ENCODE assay signal across 12 cellular contexts in the genomic region with DNA sequence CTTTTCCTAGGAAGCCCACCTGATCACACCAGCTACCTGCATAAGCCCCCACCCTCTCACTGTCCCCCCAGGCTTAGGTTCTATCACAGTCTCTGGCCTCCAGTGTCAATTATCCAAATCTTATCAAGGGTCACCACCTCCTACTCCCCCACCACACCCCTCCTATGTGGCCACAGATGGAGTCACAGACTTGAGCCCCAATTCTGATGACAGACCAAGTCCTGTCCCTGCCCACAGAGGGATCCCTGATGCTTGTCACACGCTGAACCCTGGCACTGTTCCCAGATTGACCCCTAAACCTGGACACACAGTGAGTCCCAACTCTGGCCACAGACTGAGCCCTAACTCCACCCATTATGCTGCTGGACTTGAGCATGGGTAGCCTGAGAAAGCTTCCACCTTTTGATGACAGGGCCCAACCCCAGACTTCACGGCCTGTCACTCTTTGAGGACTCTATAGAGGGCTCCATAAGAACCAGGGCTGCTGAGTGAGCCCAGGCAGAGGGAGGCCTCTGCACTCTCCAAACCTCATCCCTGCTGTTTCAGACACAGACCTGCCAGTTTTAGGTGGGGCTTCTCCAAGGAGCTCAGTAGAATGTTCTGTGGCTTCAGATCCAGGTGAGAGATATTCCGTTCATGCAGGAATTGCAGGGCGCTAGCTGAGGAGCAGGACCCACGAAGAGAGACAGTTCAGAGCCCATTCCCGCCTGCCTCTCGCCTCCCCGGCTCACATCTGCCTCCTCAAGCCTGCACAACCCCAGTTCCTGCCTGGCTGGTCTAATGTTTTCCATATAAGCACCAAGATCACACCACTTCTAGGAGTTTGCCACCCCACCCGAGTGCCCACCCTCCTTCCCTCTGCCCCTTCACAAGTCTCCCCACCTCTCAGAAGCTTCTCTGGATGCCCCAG. TPM values are rescaled to one million over a fixed set of nuclear protein-coding genes. Genes with fewer than 3 reads are reported as not detected.
A peak's percentile ranks its signal among the peaks of the same experiment; 100 is the strongest.
DNase-seq lines count a peak whose midpoint lies in the region; ATAC-seq, FAIRE-seq and TF ChIP-seq lines count a peak whose summit lies in the region.
"Had no signal": no experiment of that assay in that cellular context is flagged by ENCODE, and none has a peak within 500 bp of the region (broad histone marks: within the 10 kb centered on the region; RNA-seq: fewer than 3 reads in every experiment).

No MANE protein-coding gene starts in this region.

- TF ChIP-seq RAD21 in A549 (conservative IDR thresholded peaks at IDR 0.05 in 1 of 2, IDR thresholded peaks at IDR 0.05 in 1 of 2) = no peak

- peak overlapping the region; percentile 84 for H3K4me3 Mint-ChIP-seq in Caco-2 (ENCODE audit: unreplicated experiment)
- H3K4me3 Mint-ChIP-seq in activated CD8-positive, alpha-beta T cell treated with anti-CD3 and anti-CD28 coated beads for 36 hours = peak overlapping the region; percentile 90

- peaks cover 13% of the 10 kb centered on the region for H3K4me1 ChIP-seq in A549
- H3K4me1 ChIP-seq in Caco-2 = peaks cover 13% of the 10 kb centered on the region

- peaks cover 6% of the 10 kb centered on the region for H3K4me1 Mint-ChIP-seq in Caco-2 (ENCODE audit: low read depth, unreplicated experiment)
- H3K4me1 Mint-ChIP-seq in activated CD8-positive, alpha-beta T cell treated with anti-CD3 and anti-CD28 coated beads for 36 hours (ENCODE audit: low read depth) = peaks cover 42% of the 10 kb centered on the region

- H3K9me3 Mint-ChIP-seq in Caco-2 (ENCODE audit: unreplicated experiment) = no peaks in the 10 kb centered on the region
- H3K9me3 Mint-ChIP-seq in activated CD8-positive, alpha-beta T cell treated with anti-CD3 and anti-CD28 coated beads for 36 hours = no peaks in the 10 kb centered on the region

- no peak for FAIRE-seq in A549 (lab: Jason Lieb, UNC)
- FAIRE-seq in GM12892 (lab: Jason Lieb, UNC) = no peak
- FAIRE-seq: pancreas had no signal

- TF ChIP-seq CTCF in A549 (IDR thresholded peaks at IDR 0.05) = no peak
- no peak for TF ChIP-seq CTCF in Caco-2 (IDR thresholded peaks at IDR 0.05; ENCODE audit: insufficient read depth in 1 of 2, low read depth in 1 of 2, low read length in 1 of 2, severe bottlenecking in 1 of 2, unreplicated experiment in 1 of 2)
- TF ChIP-seq CTCF in activated CD8-positive, alpha-beta T cell treated with anti-CD3 and anti-CD28 coated beads for 36 hours (IDR thresholded peaks at IDR 0.05) = no peak

- H3K9me3 ChIP-seq in A549 (no peaks in the 10 kb centered on the region), Caco-2 (no peaks in the 10 kb centered on the region)
- H3K9me3 ChIP-seq: left ventricle myocardium inferior, pancreas had no signal

- peaks cover 33% of the 10 kb centered on the region for H3K36me3 Mint-ChIP-seq in Caco-2 (ENCODE audit: insufficient read depth, unreplicated experiment)
- peaks cover 17% of the 10 kb centered on the region for H3K36me3 Mint-ChIP-seq in activated CD8-positive, alpha-beta T cell treated with anti-CD3 and anti-CD28 coated beads for 36 hours (ENCODE audit: low read depth)

- no peak overlapping the region for H3K27ac ChIP-seq in A549
- H3K27ac ChIP-seq: pancreas had no signal

- 91% methylated on average over 9 of the region's 9 CpGs for WGBS in A549 (ENCODE audit: missing lambda C conversion rate)

- peak overlapping the region; percentile 88; the same call in 2 of the 3 replicates for H3K4me2 ChIP-seq in A549

- H3K27me3 ChIP-seq in Caco-2 (replicated peaks; ENCODE audit: control insufficient read depth, insufficient read depth, low read length) = no peaks in the 10 kb centered on the region
- H3K27me3 ChIP-seq: pancreas had no signal

- no peak for TF ChIP-seq POLR2A in A549 (IDR thresholded peaks at IDR 0.05; ENCODE audit: low read length)
- no peak for TF ChIP-seq POLR2A in GM12892 (IDR thresholded peaks at IDR 0.05; ENCODE audit: low read depth, low read length)

- DNase-seq in A549 (ENCODE audit: low read depth in 1 of 2, low spot score in 1 of 2) = no peak
- no peak for DNase-seq in Caco-2
- no peak for DNase-seq in activated CD8-positive, alpha-beta T cell treated with anti-CD3 and anti-CD28 coated beads for 36 hours
- peak; percentile 4 for DNase-seq in hepatic stellate cell (ENCODE audit: low spot score)
- DNase-seq in posterior vena cava (ENCODE audit: low spot score) = no peak
- DNase-seq in GM12892 (ENCODE audit: insufficient read length) = no peak
- DNase-seq: left ventricle myocardium inferior, NCI-H187 treated with DMSO at 0.1 percent for 48 hours, pancreas had no signal

- H3K27ac Mint-ChIP-seq in Caco-2 (ENCODE audit: unreplicated experiment) = no peak overlapping the region
- peak overlapping the region; percentile 9 for H3K27ac Mint-ChIP-seq in activated CD8-positive, alpha-beta T cell treated with anti-CD3 and anti-CD28 coated beads for 36 hours

- no peaks in the 10 kb centered on the region for H3K27me3 Mint-ChIP-seq in Caco-2 (ENCODE audit: insufficient read depth, unreplicated experiment)
- H3K27me3 Mint-ChIP-seq in activated CD8-positive, alpha-beta T cell treated with anti-CD3 and anti-CD28 coated beads for 36 hours = no peaks in the 10 kb centered on the region

- CTCF ChIA-PET in A549 (lab: Yijun Ruan, JAX) = interaction anchor here (0.9 to 66.7 kb wide), 5 partner anchors 10 to 61 kb away, joined by 3 to 1908 read pairs (median 3); a partner anchor contains a TSS
- CTCF ChIA-PET in Caco-2 (lab: Charles Lee) = interaction anchor here (1.0 kb wide), 2 partner anchors 15 to 49 kb away, joined by 3 read pairs; a partner anchor contains a TSS
- CTCF ChIA-PET in activated CD8-positive, alpha-beta T cell treated with anti-CD3 and anti-CD28 coated beads for 36 hours (lab: Charles Lee) = interaction anchor here (1.1 to 4.7 kb wide), 5 partner anchors 42 to 207 kb away, joined by 4 to 38 read pairs (median 7); no protein-coding TSS in a partner anchor

- BruUV-seq in Caco-2 (replicated peaks; lab: Mats Ljungman, UMichigan) = no TSS peak

- no peak for TF ChIP-seq EP300 in A549 (IDR thresholded peaks at IDR 0.05)

- H3K4me3 ChIP-seq in A549 = no peak overlapping the region
- no peak overlapping the region for H3K4me3 ChIP-seq in Caco-2 (ENCODE audit: low read depth, low read length)

- ATAC-seq in A549 (no peak), HG03439 (IDR thresholded peaks at IDR 0.05; ENCODE audit: unreplicated experiment) (no peak), GM21619 (IDR thresholded peaks at IDR 0.05; ENCODE audit: unreplicated experiment) (no peak)
- no peak for ATAC-seq in activated CD8-positive, alpha-beta T cell treated with anti-CD3 and anti-CD28 coated beads for 36 hours
- ATAC-seq: pancreas had no signal

- POLR2A ChIA-PET in A549 (lab: Yijun Ruan, JAX) = no interaction called here
- POLR2A ChIA-PET in Caco-2 (lab: Charles Lee) = interaction anchor here (1.9 kb wide), 1 partner anchor 65 kb away, joined by 7 read pairs; a partner anchor contains a TSS
- POLR2A ChIA-PET in activated CD8-positive, alpha-beta T cell treated with anti-CD3 and anti-CD28 coated beads for 36 hours (lab: Charles Lee) = interaction anchor here (0.6 to 3.5 kb wide), 6 partner anchors 10 to 115 kb away, joined by 3 to 12 read pairs (median 4); no protein-coding TSS in a partner anchor

- H3K36me3 ChIP-seq in Caco-2 (ENCODE audit: control insufficient read depth, insufficient read depth, low read length) = no peaks in the 10 kb centered on the region
- H3K36me3 ChIP-seq: pancreas had no signal

- intact Hi-C loops in Caco-2 (cut with micrococcal nuclease; ENCODE audit: unreplicated experiment) = loop anchor here (5.0 kb wide), 1 partner anchor 111 kb away; no protein-coding TSS in a partner anchor
- intact Hi-C loops in activated CD8-positive, alpha-beta T cell treated with anti-CD3 and anti-CD28 coated beads for 36 hours (cut with micrococcal nuclease) = loop anchor here (5.0 kb wide), 1 partner anchor 59 kb away; a partner anchor contains a TSS
- intact Hi-C loops in posterior vena cava (cut with DNase I) = loop anchor here in 1 of 2 donors (5.0 kb wide), 1 partner anchor 59 kb away; a partner anchor contains a TSS

RNA-seq across cellular contexts. Expression of a gene that starts 1.9 kb away (rescaled TPM):
- 48.9 and 58.4 TPM in 2 replicates for polyA plus RNA-seq in A549 (2011; rRNA removed)
- polyA plus RNA-seq in A549 (2012; cell fraction: cytosol; rRNA removed) = 42.6 and 54.4 TPM in 2 replicates
- polyA plus RNA-seq in A549 (2012; cell fraction: nucleus; rRNA removed) = 338 and 363 TPM in 2 replicates
- polyA plus RNA-seq in A549 (2017; fragmentation: RNase III; extraction: RNeasy Plus Mini Kit Qiagen cat#74134 plus additional on column Dnase treatment) = 23.0 to 28.1 TPM (median 28.0 TPM) in 3 replicates
- 35.4 and 62.0 TPM in 2 replicates for polyA minus RNA-seq in A549 (2011; rRNA and poly(A)+ RNA removed)
- 28.2 and 33.4 TPM in 2 replicates for total RNA-seq in Caco-2 (2022)
- 10 to 100 TPM; 45.9 to 49.3 TPM for total RNA-seq in activated CD8-positive, alpha-beta T cell treated with anti-CD3 and anti-CD28 coated beads for 36 hours
- total RNA-seq in posterior vena cava = 10 to 100 TPM; 19.1 to 21.8 TPM
- polyA plus RNA-seq in GM12892 (2012; ENCODE audit: missing spikeins) = 25.0 TPM

RNA-seq across cellular contexts. Expression of a gene that starts 14.7 kb away (rescaled TPM):
- polyA plus RNA-seq in A549 (2011; rRNA removed) (0.05 TPM in 1 of 2 replicates, not detected in the other), A549 (2017; fragmentation: RNase III; extraction: RNeasy Plus Mini Kit Qiagen cat#74134 plus additional on column Dnase treatment) (not detected in 3 replicates)
- polyA plus RNA-seq in A549 (2012; cell fraction: cytosol; rRNA removed) = not detected in 2 replicates
- 0.08 TPM in 1 of 2 replicates, not detected in the other for polyA plus RNA-seq in A549 (2012; cell fraction: nucleus; rRNA removed)
- polyA minus RNA-seq in A549 (2011; rRNA and poly(A)+ RNA removed) = not detected in 2 replicates
- total RNA-seq in Caco-2 (2022) (not detected in 2 replicates), posterior vena cava (not detected)
- total RNA-seq in activated CD8-positive, alpha-beta T cell treated with anti-CD3 and anti-CD28 coated beads for 36 hours = under 1 TPM in 1 of 2 experiments, not detected in 1; 0.11 TPM
- not detected for polyA plus RNA-seq in GM12892 (2012; ENCODE audit: missing spikeins)
- total RNA-seq: pancreas, SK-MEL-5 had no signal

RNA-seq across cellular contexts. Expression of a gene that starts 28.5 kb away (rescaled TPM):
- polyA plus RNA-seq in A549 (2011; rRNA removed) = not detected in 2 replicates
- polyA plus RNA-seq in A549 (2012; cell fraction: cytosol; rRNA removed) = not detected in 2 replicates
- 0.16 and 0.47 TPM in 2 replicates for polyA plus RNA-seq in A549 (2012; cell fraction: nucleus; rRNA removed)
- polyA plus RNA-seq in A549 (2017; fragmentation: RNase III; extraction: RNeasy Plus Mini Kit Qiagen cat#74134 plus additional on column Dnase treatment) = not detected in 3 replicates
- 0.08 TPM in 1 of 2 replicates, not detected in the other for polyA minus RNA-seq in A549 (2011; rRNA and poly(A)+ RNA removed)
- total RNA-seq in Caco-2 (2022) = not detected in 2 replicates
- under 1 TPM in 1 of 2 experiments, not detected in 1; 0.11 TPM for total RNA-seq in activated CD8-positive, alpha-beta T cell treated with anti-CD3 and anti-CD28 coated beads for 36 hours
- not detected for total RNA-seq in posterior vena cava
- polyA plus RNA-seq in GM12892 (2012; ENCODE audit: missing spikeins) = 0.45 TPM
- total RNA-seq: SK-MEL-5 had no signal
- polyA plus RNA-seq: pancreas had no signal

RNA-seq across cellular contexts. Expression of a gene that starts 32.1 kb away (rescaled TPM):
- 128 TPM in 2 replicates for polyA plus RNA-seq in A549 (2011; rRNA removed)
- polyA plus RNA-seq in A549 (2012; cell fraction: cytosol; rRNA removed) = 66.6 and 93.6 TPM in 2 replicates
- polyA plus RNA-seq in A549 (2012; cell fraction: nucleus; rRNA removed) = 96.7 and 99.0 TPM in 2 replicates
- polyA plus RNA-seq in A549 (2017; fragmentation: RNase III; extraction: RNeasy Plus Mini Kit Qiagen cat#74134 plus additional on column Dnase treatment) = 40.4 to 43.3 TPM (median 41.5 TPM) in 3 replicates
- 199 and 259 TPM in 2 replicates for polyA minus RNA-seq in A549 (2011; rRNA and poly(A)+ RNA removed)
- 97.4 and 98.5 TPM in 2 replicates for total RNA-seq in Caco-2 (2022)
- 10 to 100 TPM; 57.8 to 58.9 TPM for total RNA-seq in activated CD8-positive, alpha-beta T cell treated with anti-CD3 and anti-CD28 coated beads for 36 hours
- total RNA-seq in posterior vena cava = 10 to 100 TPM; 65.1 to 65.6 TPM
- 52.0 TPM for polyA plus RNA-seq in GM12892 (2012; ENCODE audit: missing spikeins)

RNA-seq across cellular contexts. Expression of a gene that starts 48.7 kb away (rescaled TPM):
- 53.7 and 74.4 TPM in 2 replicates for polyA plus RNA-seq in A549 (2011; rRNA removed)
- polyA plus RNA-seq in A549 (2012; cell fraction: cytosol; rRNA removed) = 42.7 and 49.7 TPM in 2 replicates
- polyA plus RNA-seq in A549 (2012; cell fraction: nucleus; rRNA removed) = 56.1 and 59.5 TPM in 2 replicates
- polyA plus RNA-seq in A549 (2017; fragmentation: RNase III; extraction: RNeasy Plus Mini Kit Qiagen cat#74134 plus additional on column Dnase treatment) = 32.9 to 39.9 TPM (median 39.4 TPM) in 3 replicates
- 79.0 and 112 TPM in 2 replicates for polyA minus RNA-seq in A549 (2011; rRNA and poly(A)+ RNA removed)
- total RNA-seq in Caco-2 (2022) = 29.1 and 32.0 TPM in 2 replicates
- 10 to 100 TPM; 67.1 to 74.3 TPM for total RNA-seq in activated CD8-positive, alpha-beta T cell treated with anti-CD3 and anti-CD28 coated beads for 36 hours
- 10 to 100 TPM; 22.4 to 26.5 TPM for total RNA-seq in posterior vena cava
- 73.3 TPM for polyA plus RNA-seq in GM12892 (2012; ENCODE audit: missing spikeins)
